ENCODE assay signal across 8 cellular contexts in the genomic region with DNA sequence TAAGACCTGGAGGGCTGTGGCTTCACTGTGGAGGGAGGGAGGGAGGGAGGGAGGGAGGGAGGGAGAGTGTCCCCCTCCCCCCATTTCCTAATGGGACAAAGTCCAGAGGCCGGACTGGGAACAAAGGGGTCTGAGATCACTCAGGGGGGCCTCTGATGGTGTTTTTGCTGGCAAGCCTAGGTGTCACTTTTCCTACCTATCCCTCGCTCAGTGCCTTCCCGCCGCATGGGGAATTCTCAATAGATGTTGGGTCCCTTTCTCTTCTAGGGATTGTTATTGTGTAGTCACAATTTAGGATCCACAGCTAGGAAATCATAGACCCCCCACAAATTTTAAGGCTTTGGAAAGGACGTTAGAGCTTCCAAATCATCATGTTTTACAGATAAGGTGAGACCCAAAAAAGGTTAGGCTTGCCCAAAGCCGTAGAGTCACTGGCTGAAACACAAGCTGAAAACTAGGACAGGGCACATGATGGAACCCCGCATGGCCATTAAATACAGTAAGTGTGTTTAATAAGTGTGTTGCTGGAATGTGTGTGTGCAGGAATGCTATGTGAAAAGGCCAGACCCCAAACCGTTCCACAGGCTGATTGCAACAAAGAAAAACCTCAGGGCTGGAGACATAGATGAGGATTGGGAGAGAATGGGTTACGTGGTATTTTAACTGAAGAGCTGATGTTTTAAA. TPM values are rescaled to one million over a fixed set of nuclear protein-coding genes. Genes with fewer than 3 reads are reported as not detected.
DNase-seq lines count a peak whose midpoint lies in the region; ATAC-seq and TF ChIP-seq lines count a peak whose summit lies in the region.

No MANE protein-coding gene starts in this region.

- no peaks in the 10 kb centered on the region for H3K36me3 Mint-ChIP-seq in HFFc6 (ENCODE audit: low read depth)
- H3K36me3 Mint-ChIP-seq in activated T-helper 1 cell treated with anti-CD3 and anti-CD28 coated beads, Interleukin-12 subunit alpha, Interleukin-12 subunit beta, Interleukin-2, Interleukin-4 antibody, amounts not matched to agents 30 ng/mL and 10 ng/mL and 1 ng/mL, durations not matched to agents 14 hours and 24 hours and 36 hours (ENCODE audit: low read depth): peaks cover 3% of the 10 kb centered on the region

- no peaks in the 10 kb centered on the region for H3K9me3 Mint-ChIP-seq in HFFc6
- no peaks in the 10 kb centered on the region for H3K9me3 Mint-ChIP-seq in activated T-helper 1 cell treated with anti-CD3 and anti-CD28 coated beads, Interleukin-12 subunit alpha, Interleukin-12 subunit beta, Interleukin-2, Interleukin-4 antibody, amounts not matched to agents 30 ng/mL and 10 ng/mL and 1 ng/mL, durations not matched to agents 14 hours and 24 hours and 36 hours

- no peak for ATAC-seq in HG02642 (IDR thresholded peaks at IDR 0.05; ENCODE audit: poor library complexity, unreplicated experiment)

- peaks cover 2% of the 10 kb centered on the region; the same call in 1 of the 2 replicates for H3K27me3 Mint-ChIP-seq in HFFc6 (ENCODE audit: insufficient read depth)
- no peaks in the 10 kb centered on the region for H3K27me3 Mint-ChIP-seq in activated T-helper 1 cell treated with anti-CD3 and anti-CD28 coated beads, Interleukin-12 subunit alpha, Interleukin-12 subunit beta, Interleukin-2, Interleukin-4 antibody, amounts not matched to agents 30 ng/mL and 10 ng/mL and 1 ng/mL, durations not matched to agents 14 hours and 24 hours and 36 hours (ENCODE audit: insufficient read depth)

- H3K27ac Mint-ChIP-seq in HFFc6: peak overlapping the region; percentile 97
- H3K27ac Mint-ChIP-seq in activated T-helper 1 cell treated with anti-CD3 and anti-CD28 coated beads, Interleukin-12 subunit alpha, Interleukin-12 subunit beta, Interleukin-2, Interleukin-4 antibody, amounts not matched to agents 30 ng/mL and 10 ng/mL and 1 ng/mL, durations not matched to agents 14 hours and 24 hours and 36 hours: peak overlapping the region; percentile 85

- no peaks in the 10 kb centered on the region for H3K9me3 ChIP-seq in iPS-18a (ENCODE audit: control insufficient read depth, low read depth, low read length)

- DNase-seq in HFFc6 (no peak), hypothalamus (lab: John Stamatoyannopoulos, UW) (no peak), kidney glomerular epithelial cell (lab: John Stamatoyannopoulos, UW) (no peak), HuH-7.5 (ENCODE audit: low spot score) (no peak)
- DNase-seq in activated T-helper 1 cell treated with anti-CD3 and anti-CD28 coated beads, Interleukin-12 subunit alpha, Interleukin-12 subunit beta, Interleukin-2, Interleukin-4 antibody, amounts not matched to agents 30 ng/mL and 10 ng/mL and 1 ng/mL, durations not matched to agents 14 hours and 24 hours and 36 hours (ENCODE audit: low spot score): no peak
- peak; percentile 19 for DNase-seq in stimulated activated CD8-positive, alpha-beta memory T cell treated with anti-CD3 and anti-CD28 coated beads, Interleukin-4, amount 100 ng/mL, for 48 hours

- TF ChIP-seq CTCF in HFFc6 (IDR thresholded peaks at IDR 0.05): no peak

- peaks cover 28% of the 10 kb centered on the region for H3K4me1 ChIP-seq in iPS-18a (ENCODE audit: control insufficient read depth, low read depth, low read length)

- peak overlapping the region; percentile 72 for H3K4me3 Mint-ChIP-seq in HFFc6
- peak overlapping the region; percentile 51 for H3K4me3 Mint-ChIP-seq in activated T-helper 1 cell treated with anti-CD3 and anti-CD28 coated beads, Interleukin-12 subunit alpha, Interleukin-12 subunit beta, Interleukin-2, Interleukin-4 antibody, amounts not matched to agents 30 ng/mL and 10 ng/mL and 1 ng/mL, durations not matched to agents 14 hours and 24 hours and 36 hours

- H3K4me3 ChIP-seq in iPS-18a (ENCODE audit: low read length): peak overlapping the region; percentile 21

- H3K27me3 ChIP-seq in iPS-18a (ENCODE audit: control insufficient read depth, insufficient read depth, low read length): no peaks in the 10 kb centered on the region

- H3K9ac ChIP-seq in iPS-18a (ENCODE audit: low read length): peak overlapping the region; percentile 61

- H3K4me1 Mint-ChIP-seq in HFFc6 (ENCODE audit: low read depth): peaks cover 66% of the 10 kb centered on the region
- peaks cover 63% of the 10 kb centered on the region for H3K4me1 Mint-ChIP-seq in activated T-helper 1 cell treated with anti-CD3 and anti-CD28 coated beads, Interleukin-12 subunit alpha, Interleukin-12 subunit beta, Interleukin-2, Interleukin-4 antibody, amounts not matched to agents 30 ng/mL and 10 ng/mL and 1 ng/mL, durations not matched to agents 14 hours and 24 hours and 36 hours (ENCODE audit: low read depth)

- H3K36me3 ChIP-seq in iPS-18a (ENCODE audit: control insufficient read depth, low read depth, low read length): no peaks in the 10 kb centered on the region

- peak overlapping the region; percentile 69 for H3K27ac ChIP-seq in iPS-18a (ENCODE audit: low read length)

- intact Hi-C loops in activated T-helper 1 cell treated with anti-CD3 and anti-CD28 coated beads, Interleukin-12 subunit alpha, Interleukin-12 subunit beta, Interleukin-2, Interleukin-4 antibody, amounts not matched to agents 30 ng/mL and 10 ng/mL and 1 ng/mL, durations not matched to agents 14 hours and 24 hours and 36 hours (cut with micrococcal nuclease): loop anchor here (1.0 kb wide), 2 partner anchors 53 to 110 kb away; no protein-coding TSS in a partner anchor

RNA-seq across cellular contexts. Expression of a gene that starts 4.8 kb away (rescaled TPM):
- 1,000 to 10,000 TPM; 2,192 to 2,832 (median 2,637) TPM for total RNA-seq in HFFc6 (2021; fragmentation: NEBNext Ultra II Directional; extraction: Animal tissue kit (Norgen Biotek cat#: 25700))
- total RNA-seq in activated T-helper 1 cell treated with anti-CD3 and anti-CD28 coated beads, Interleukin-12 subunit alpha, Interleukin-12 subunit beta, Interleukin-2, Interleukin-4 antibody, amounts not matched to agents 30 ng/mL and 10 ng/mL and 1 ng/mL, durations not matched to agents 14 hours and 24 hours and 36 hours: 566 and 580 TPM in 2 replicates

RNA-seq across cellular contexts. Expression of a gene that starts 22.1 kb away (rescaled TPM):
- total RNA-seq in HFFc6 (2021; fragmentation: NEBNext Ultra II Directional; extraction: Animal tissue kit (Norgen Biotek cat#: 25700)): 1 to 10 TPM in 5 of 6 experiments, under 1 TPM in 1; 0.92 to 2.0 (median 1.9) TPM
- 0.29 TPM in 1 of 2 replicates, not detected in the other for total RNA-seq in activated T-helper 1 cell treated with anti-CD3 and anti-CD28 coated beads, Interleukin-12 subunit alpha, Interleukin-12 subunit beta, Interleukin-2, Interleukin-4 antibody, amounts not matched to agents 30 ng/mL and 10 ng/mL and 1 ng/mL, durations not matched to agents 14 hours and 24 hours and 36 hours

RNA-seq across cellular contexts. Expression of a gene that starts 54.9 kb away (rescaled TPM):
- 1 to 10 TPM; 5.3 to 8.8 (median 7.9) TPM for total RNA-seq in HFFc6 (2021; fragmentation: NEBNext Ultra II Directional; extraction: Animal tissue kit (Norgen Biotek cat#: 25700))
- total RNA-seq in activated T-helper 1 cell treated with anti-CD3 and anti-CD28 coated beads, Interleukin-12 subunit alpha, Interleukin-12 subunit beta, Interleukin-2, Interleukin-4 antibody, amounts not matched to agents 30 ng/mL and 10 ng/mL and 1 ng/mL, durations not matched to agents 14 hours and 24 hours and 36 hours: 0.23 and 0.24 TPM in 2 replicates
